20 cellular contexts compared by ENCODE assay signal in the genomic region with DNA sequence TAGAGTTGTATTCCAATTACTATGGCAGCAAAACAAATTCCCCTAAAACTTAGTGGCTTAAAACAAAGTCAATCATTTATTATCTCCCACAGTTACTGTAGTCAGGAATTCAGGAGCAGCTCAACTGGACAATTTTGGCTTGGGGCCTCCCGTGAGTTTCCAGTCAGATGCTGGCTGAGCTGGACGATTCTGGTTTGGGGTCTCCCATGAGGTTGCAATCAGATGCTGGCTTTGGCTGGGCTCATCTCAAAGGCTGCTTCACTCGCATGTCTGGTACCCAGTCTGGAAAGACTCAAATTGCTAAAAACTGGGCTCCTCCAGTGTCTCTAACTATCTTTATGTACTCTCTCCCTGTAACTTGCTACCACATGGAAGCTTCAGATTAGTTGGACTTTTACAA.
DNase-seq lines count a peak whose midpoint lies in the region; ATAC-seq and TF ChIP-seq lines count a peak whose summit lies in the region.
"Had no signal": no experiment of that assay in that cellular context is flagged by ENCODE, and none has a peak within 500 bp of the region (broad histone marks: within the 10 kb centered on the region; RNA-seq: fewer than 3 reads in every experiment).

No MANE protein-coding gene starts in this region.

- no peaks in the 10 kb centered on the region for H3K4me1 Mint-ChIP-seq in activated CD8-positive, alpha-beta memory T cell treated with anti-CD3 and anti-CD28 coated beads, Interleukin-2, amount 10 ng/mL, durations not matched to agents 7 days and 5 days
- H3K4me1 Mint-ChIP-seq: B cell had no signal

- ATAC-seq in activated CD8-positive, alpha-beta memory T cell treated with anti-CD3 and anti-CD28 coated beads, Interleukin-2, amount 10 ng/mL, durations not matched to agents 7 days and 5 days = no peak
- ATAC-seq in RWPE2 (ENCODE audit: low read depth) (no peak), HG03571 (IDR thresholded peaks at IDR 0.05; ENCODE audit: unreplicated experiment) (no peak)
- ATAC-seq: A549; CD8-positive, alpha-beta T cell had no signal

- no peak overlapping the region for H3K27ac ChIP-seq in RWPE2 (ENCODE audit: poor library complexity, severe bottlenecking)
- H3K27ac ChIP-seq: 22Rv1; A549; BLaER1 treated with 17β-estradiol and CSF1 and Interleukin-3, amounts not matched to agents 10 nM and 100 nM; C4-2B had no signal

- TF ChIP-seq CTCF in RWPE2 (IDR thresholded peaks at IDR 0.05; ENCODE audit: poor library complexity, severe bottlenecking) = no peak

- intact Hi-C loops in posterior vena cava (cut with DNase I) = no loop called here

- no peak overlapping the region for H3K27ac Mint-ChIP-seq in activated CD8-positive, alpha-beta memory T cell treated with anti-CD3 and anti-CD28 coated beads, Interleukin-2, amount 10 ng/mL, durations not matched to agents 7 days and 5 days
- H3K27ac Mint-ChIP-seq: B cell; CD4-positive, alpha-beta T cell; CD8-positive, alpha-beta T cell had no signal

- H3K4me3 Mint-ChIP-seq in activated CD8-positive, alpha-beta memory T cell treated with anti-CD3 and anti-CD28 coated beads, Interleukin-2, amount 10 ng/mL, durations not matched to agents 7 days and 5 days = no peak overlapping the region
- H3K4me3 Mint-ChIP-seq: B cell; CD4-positive, alpha-beta T cell; CD8-positive, alpha-beta T cell had no signal

- CTCF ChIA-PET in activated CD8-positive, alpha-beta memory T cell treated with anti-CD3 and anti-CD28 coated beads, Interleukin-2, amount 10 ng/mL, durations not matched to agents 7 days and 5 days (lab: Charles Lee) = interaction anchor here (0.8 kb wide), 1 partner anchor 189 kb away, joined by 3 read pairs; no protein-coding TSS in a partner anchor

- DNase-seq in activated CD8-positive, alpha-beta memory T cell treated with anti-CD3 and anti-CD28 coated beads, Interleukin-2, amount 10 ng/mL, durations not matched to agents 7 days and 5 days = peak; percentile 18
- DNase-seq in activated CD8-positive, alpha-beta memory T cell treated with anti-CD3 and anti-CD28 coated beads for 24 hours = no peak
- DNase-seq in RWPE2 (ENCODE audit: low spot score) (peak; percentile 29), islet precursor cell (peak; percentile 19), posterior vena cava (ENCODE audit: low spot score) (peak; percentile 43), nucleus accumbens (lab: John Stamatoyannopoulos, UW) (no peak), cerebellum (ENCODE audit: low spot score) (no peak)
- DNase-seq: AML-193; Caco-2; Calu3; CD8-positive, alpha-beta T cell; DMS79 treated with DMSO at 0.1 percent for 48 hours; GF-D8 had no signal

- no peaks in the 10 kb centered on the region for H3K36me3 ChIP-seq in RWPE2 (ENCODE audit: low read depth)
- H3K36me3 ChIP-seq: BLaER1 treated with 17β-estradiol and CSF1 and Interleukin-3, amounts not matched to agents 10 nM and 100 nM had no signal

- peaks cover 55% of the 10 kb centered on the region for H3K27me3 Mint-ChIP-seq in activated CD8-positive, alpha-beta memory T cell treated with anti-CD3 and anti-CD28 coated beads, Interleukin-2, amount 10 ng/mL, durations not matched to agents 7 days and 5 days

- H3K9me3 Mint-ChIP-seq in activated CD8-positive, alpha-beta memory T cell treated with anti-CD3 and anti-CD28 coated beads, Interleukin-2, amount 10 ng/mL, durations not matched to agents 7 days and 5 days (ENCODE audit: low read depth) = no peaks in the 10 kb centered on the region

- H3K36me3 Mint-ChIP-seq in activated CD8-positive, alpha-beta memory T cell treated with anti-CD3 and anti-CD28 coated beads, Interleukin-2, amount 10 ng/mL, durations not matched to agents 7 days and 5 days = no peaks in the 10 kb centered on the region
- H3K36me3 Mint-ChIP-seq: CD8-positive, alpha-beta T cell had no signal

- no peaks in the 10 kb centered on the region for H3K4me1 ChIP-seq in RWPE2 (ENCODE audit: insufficient read depth, poor library complexity, severe bottlenecking)
- H3K4me1 ChIP-seq: A549, Caco-2 had no signal

- H3K4me3 ChIP-seq in RWPE2 (ENCODE audit: severe bottlenecking) = no peak overlapping the region
- H3K4me3 ChIP-seq: A549; BLaER1 treated with 17β-estradiol and CSF1 and Interleukin-3, amounts not matched to agents 10 nM and 100 nM had no signal

- H3K27me3 ChIP-seq in RWPE2 (ENCODE audit: insufficient read depth, poor library complexity, severe bottlenecking) = peaks cover 23% of the 10 kb centered on the region
- H3K27me3 ChIP-seq: BLaER1 treated with 17β-estradiol and CSF1 and Interleukin-3, amounts not matched to agents 10 nM and 100 nM had no signal

- H3K9me3 ChIP-seq in RWPE2 (ENCODE audit: severe bottlenecking) = no peaks in the 10 kb centered on the region
- H3K9me3 ChIP-seq: Caco-2 had no signal

Comparison
In these comparisons a context has a peak if more than half of its experiments do, and no peak if none do; other contexts are left out.
1. DNase-seq: peak in activated CD8-positive, alpha-beta memory T cell treated with anti-CD3 and anti-CD28 coated beads, Interleukin-2, amount 10 ng/mL, durations not matched to agents 7 days and 5 days (single experiment), RWPE2 (single experiment), islet precursor cell (single experiment) and posterior vena cava (single experiment); none in activated CD8-positive, alpha-beta memory T cell treated with anti-CD3 and anti-CD28 coated beads for 24 hours (single experiment), nucleus accumbens (0 of 56) and cerebellum (single experiment).